Comparison of ENCODE assay signal across 9 cellular contexts in the genomic region with DNA sequence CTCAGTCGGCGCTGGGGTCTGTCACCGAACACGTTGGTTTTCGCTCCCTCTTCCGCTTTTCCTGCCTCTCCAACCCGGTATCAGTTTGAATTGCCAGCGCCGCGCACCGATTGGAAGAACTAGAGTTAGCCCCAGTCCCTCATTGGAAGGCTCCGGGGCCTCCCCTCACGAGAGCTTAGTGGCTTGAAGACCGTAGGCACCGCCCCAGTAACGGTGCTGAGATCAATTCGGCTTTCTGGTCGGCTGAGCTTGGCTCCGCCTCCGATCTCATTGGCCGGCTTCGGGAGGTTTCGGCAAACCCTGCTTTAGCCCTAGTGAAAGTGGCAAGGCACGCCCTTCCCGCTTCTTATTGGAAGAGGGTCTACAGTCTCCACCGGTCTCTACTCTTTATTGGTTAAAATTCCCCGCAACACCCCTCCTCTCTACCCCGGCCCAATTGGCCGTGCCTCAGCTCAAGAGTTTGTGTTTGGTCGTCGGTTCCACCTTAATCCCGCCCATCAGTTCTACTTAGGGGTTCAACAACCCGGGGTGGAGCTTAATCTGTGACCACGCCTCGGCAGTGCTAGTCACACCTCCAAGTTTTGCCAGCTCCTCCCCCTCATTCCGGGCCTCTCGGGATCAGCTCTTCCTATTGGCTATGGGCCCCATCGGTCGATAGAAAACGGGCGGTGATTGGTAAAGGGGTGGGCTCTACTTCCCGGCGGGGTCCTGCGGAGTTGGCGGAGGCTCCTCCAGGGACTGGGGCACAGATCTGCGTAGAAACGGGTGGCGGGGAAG. TPM values are rescaled to one million over a fixed set of nuclear protein-coding genes. Genes with fewer than 3 reads are reported as not detected.
A peak's percentile ranks its signal among the peaks of the same experiment; 100 is the strongest.
DNase-seq lines count a peak whose midpoint lies in the region; ATAC-seq and TF ChIP-seq lines count a peak whose summit lies in the region.
"Not testable (repeated sequence)": the region's sequence is repeated elsewhere in the genome, so short reads cannot be mapped to it uniquely, and the experiment has no call there.
"Had no signal": no experiment of that assay in that cellular context is flagged by ENCODE, and none has a peak within 500 bp of the region (broad histone marks: within the 10 kb centered on the region; RNA-seq: fewer than 3 reads in every experiment).

A gene (minus strand): TSS at position 63 of the 777 bp plus-strand sequence. CDS start 845 bp downstream, outside the sequence.

- H3K4me3 ChIP-seq in heart right ventricle = not testable (repeated sequence)

- CTCF ChIA-PET in activated CD8-positive, alpha-beta T cell treated with anti-CD3 and anti-CD28 coated beads for 36 hours (lab: Charles Lee) = not testable (repeated sequence)

- not testable (repeated sequence) for H3K27me3 ChIP-seq in heart right ventricle

- WGBS in heart right ventricle, 2 donors = no CpG with 5 or more reads among the region's 48 CpGs

- H3K27ac Mint-ChIP-seq in activated CD8-positive, alpha-beta T cell treated with anti-CD3 and anti-CD28 coated beads for 36 hours; stimulated activated effector memory CD8-positive, alpha-beta T cell treated with anti-CD3 and anti-CD28 coated beads, Interleukin-12 subunit alpha, Interleukin-12 subunit beta, amount 100 ng/mL, for 72 hours: not testable (repeated sequence)

- H3K4me1 Mint-ChIP-seq in activated CD8-positive, alpha-beta T cell treated with anti-CD3 and anti-CD28 coated beads for 36 hours (ENCODE audit: low read depth); stimulated activated effector memory CD8-positive, alpha-beta T cell treated with anti-CD3 and anti-CD28 coated beads, Interleukin-12 subunit alpha, Interleukin-12 subunit beta, amount 100 ng/mL, for 72 hours: not testable (repeated sequence)

- not testable (repeated sequence) for H3K36me3 Mint-ChIP-seq in activated CD8-positive, alpha-beta T cell treated with anti-CD3 and anti-CD28 coated beads for 36 hours (ENCODE audit: low read depth); stimulated activated effector memory CD8-positive, alpha-beta T cell treated with anti-CD3 and anti-CD28 coated beads, Interleukin-12 subunit alpha, Interleukin-12 subunit beta, amount 100 ng/mL, for 72 hours

- H3K4me3 Mint-ChIP-seq in activated CD8-positive, alpha-beta T cell treated with anti-CD3 and anti-CD28 coated beads for 36 hours; stimulated activated effector memory CD8-positive, alpha-beta T cell treated with anti-CD3 and anti-CD28 coated beads, Interleukin-12 subunit alpha, Interleukin-12 subunit beta, amount 100 ng/mL, for 72 hours: not testable (repeated sequence)

- not testable (repeated sequence) for H3K27ac ChIP-seq in heart right ventricle

- not testable (repeated sequence) for TF ChIP-seq CTCF in activated CD8-positive, alpha-beta T cell treated with anti-CD3 and anti-CD28 coated beads for 36 hours (IDR thresholded peaks at IDR 0.05); heart right ventricle (IDR thresholded peaks at IDR 0.05)

- H3K27me3 Mint-ChIP-seq in activated CD8-positive, alpha-beta T cell treated with anti-CD3 and anti-CD28 coated beads for 36 hours = not testable (repeated sequence)

- H3K9me3 ChIP-seq in heart right ventricle = not testable (repeated sequence)

- ATAC-seq in GM18508 (IDR thresholded peaks at IDR 0.05; ENCODE audit: insufficient read depth, unreplicated experiment) (peak; percentile 75), GM19452 (IDR thresholded peaks at IDR 0.05; ENCODE audit: unreplicated experiment) (peak; percentile 80), HG02571 (IDR thresholded peaks at IDR 0.05; ENCODE audit: unreplicated experiment) (peak; percentile 81), HG03066 (IDR thresholded peaks at IDR 0.05; ENCODE audit: low read depth, unreplicated experiment) (peak; percentile 77), HG03571 (IDR thresholded peaks at IDR 0.05; ENCODE audit: unreplicated experiment) (peak; percentile 79), heart right ventricle (peak; percentile 86 to 96 (median 90))
- peak; percentile 82 for ATAC-seq in activated CD8-positive, alpha-beta T cell treated with anti-CD3 and anti-CD28 coated beads for 36 hours
- peak; percentile 91 for ATAC-seq in stimulated activated effector memory CD8-positive, alpha-beta T cell treated with anti-CD3 and anti-CD28 coated beads, Interleukin-12 subunit alpha, Interleukin-12 subunit beta, amount 100 ng/mL, for 72 hours

- H3K9me3 Mint-ChIP-seq in activated CD8-positive, alpha-beta T cell treated with anti-CD3 and anti-CD28 coated beads for 36 hours; stimulated activated effector memory CD8-positive, alpha-beta T cell treated with anti-CD3 and anti-CD28 coated beads, Interleukin-12 subunit alpha, Interleukin-12 subunit beta, amount 100 ng/mL, for 72 hours: not testable (repeated sequence)

- H3K4me1 ChIP-seq in heart right ventricle = not testable (repeated sequence)

- not testable (repeated sequence) for H3K36me3 ChIP-seq in heart right ventricle

- not testable (repeated sequence) for DNase-seq in activated CD8-positive, alpha-beta T cell treated with anti-CD3 and anti-CD28 coated beads for 36 hours; heart right ventricle; stimulated activated effector memory CD8-positive, alpha-beta T cell treated with anti-CD3 and anti-CD28 coated beads, Interleukin-12 subunit alpha, Interleukin-12 subunit beta, amount 100 ng/mL, for 72 hours (ENCODE audit: low spot score in 2 of 2)

- POLR2A ChIA-PET in activated CD8-positive, alpha-beta T cell treated with anti-CD3 and anti-CD28 coated beads for 36 hours (lab: Charles Lee) = not testable (repeated sequence)

- intact Hi-C loops in activated CD8-positive, alpha-beta T cell treated with anti-CD3 and anti-CD28 coated beads for 36 hours (cut with micrococcal nuclease); heart right ventricle (cut with DNase I): not testable (repeated sequence)

RNA-seq across cellular contexts. Expression of the gene that starts here (rescaled TPM):
- total RNA-seq in activated CD8-positive, alpha-beta T cell treated with anti-CD3 and anti-CD28 coated beads for 36 hours = 10 to 100 TPM; 21.4 to 25.9 TPM
- under 1 TPM in 4 of 10 donors, not detected in 6; 0.15 to 0.37 (median 0.23) TPM for total RNA-seq in heart right ventricle
- polyA plus RNA-seq in heart right ventricle = not detected
- total RNA-seq: left ventricle myocardium inferior had no signal

Comparison
In these comparisons a context has a peak if more than half of its experiments do, and no peak if none do; other contexts are left out.
1. RNA of the gene that starts here (total RNA-seq): 21.4 to 25.9 TPM in activated CD8-positive, alpha-beta T cell treated with anti-CD3 and anti-CD28 coated beads for 36 hours; 0.15 to 0.37 TPM in heart right ventricle; every median in the first group is over 10 times any median in the second.
2. Peak in ATAC-seq in heart right ventricle; RNA of the gene not detected or under 1 TPM.
3. Peak in every context shown above with its lines, with median percentiles within 50 percentile points of each other: ATAC-seq.